Comparison of ENCODE assay signal across 22 cellular contexts in genomic region chr3:143753456-143753855, GRCh38.
"Had no signal": no experiment of that assay in that cellular context is flagged by ENCODE, and none has a peak within 500 bp of the region (broad histone marks: within the 10 kb centered on the region; RNA-seq: fewer than 3 reads in every experiment).

No MANE protein-coding gene starts in this region.

- H3K36me3 ChIP-seq: colonic mucosa, lower lobe of right lung, pancreas, sigmoid colon, thoracic aorta had no signal

- H3K9me3 Mint-ChIP-seq: activated T-cell treated with anti-CD3 and anti-CD28 coated beads, Interleukin-2, amount 50 U/mL, for 4 hours; central memory CD8-positive, alpha-beta T cell; stimulated activated effector memory CD8-positive, alpha-beta T cell treated with anti-CD3 and anti-CD28 coated beads, Interleukin-12 subunit alpha, Interleukin-12 subunit beta, amount 100 ng/mL, for 72 hours; T-helper 2 cell treated with Interferon-gamma antibody and Interleukin-4, amounts not matched to agents 5 μg/mL and 100 μg/mL, for 36 hours had no signal

- H3K4me3 ChIP-seq: colonic mucosa, lower lobe of right lung, pancreas, sigmoid colon, thoracic aorta had no signal

- H3K9me3 ChIP-seq: colonic mucosa, lower lobe of right lung, pancreas, sigmoid colon, thoracic aorta had no signal

- H3K27ac Mint-ChIP-seq: activated CD8-positive, alpha-beta T cell treated with anti-CD3 and anti-CD28 coated beads, Interleukin-2, amount 10 ng/mL, durations not matched to agents 7 days and 5 days; stimulated activated effector memory CD8-positive, alpha-beta T cell treated with anti-CD3 and anti-CD28 coated beads, Interleukin-12 subunit alpha, Interleukin-12 subunit beta, amount 100 ng/mL, for 72 hours; T-helper 2 cell treated with Interferon-gamma antibody and Interleukin-4, amounts not matched to agents 5 μg/mL and 100 μg/mL, for 36 hours had no signal

- H3K4me1 ChIP-seq: colonic mucosa, pancreas had no signal

- H3K27me3 Mint-ChIP-seq: activated CD4-positive, alpha-beta T cell treated with anti-CD3 and anti-CD28 coated beads, Interleukin-2, amount 10 ng/mL, durations not matched to agents 7 days and 5 days; central memory CD8-positive, alpha-beta T cell had no signal

- ATAC-seq: activated CD8-positive, alpha-beta T cell treated with anti-CD3 and anti-CD28 coated beads, Interleukin-2, amount 10 ng/mL, durations not matched to agents 7 days and 5 days; activated T-cell treated with anti-CD3 and anti-CD28 coated beads, Interleukin-2, amount 50 U/mL, for 4 hours; left colon; lower lobe of right lung; pancreas; stimulated activated effector memory CD8-positive, alpha-beta T cell treated with anti-CD3 and anti-CD28 coated beads, Interleukin-12 subunit alpha, Interleukin-12 subunit beta, amount 100 ng/mL, for 72 hours had no signal

- DNase-seq: activated CD4-positive, alpha-beta T cell treated with anti-CD3 and anti-CD28 coated beads, Interleukin-2, amount 10 ng/mL, durations not matched to agents 7 days and 5 days; activated CD4-positive, CD25-positive, alpha-beta regulatory T cell; activated CD8-positive, alpha-beta memory T cell treated with anti-CD3 and anti-CD28 coated beads, Interleukin-2, amount 50 U/mL, for 4 hours; activated CD8-positive, alpha-beta T cell treated with anti-CD3 and anti-CD28 coated beads, Interleukin-2, amount 10 ng/mL, durations not matched to agents 7 days and 5 days; activated gamma-delta T cell; activated T-cell treated with anti-CD3 and anti-CD28 coated beads, Interleukin-2, amount 50 U/mL, for 4 hours; anterior cingulate cortex; colonic mucosa; erythroblast; foreskin melanocyte; glutamatergic neuron; hippocampal formation; left colon; lower lobe of right lung; pancreas; sigmoid colon; stimulated activated CD4-positive, alpha-beta T cell treated with anti-CD3 and anti-CD28 coated beads, Interleukin-4, amount 100 ng/mL, for 24 hours; SW 1271 had no signal

- H3K27ac ChIP-seq: colonic mucosa, lower lobe of right lung, pancreas, sigmoid colon, thoracic aorta had no signal

- H3K27me3 ChIP-seq: colonic mucosa, pancreas, sigmoid colon had no signal

- H3K4me3 Mint-ChIP-seq: activated CD4-positive, alpha-beta T cell treated with anti-CD3 and anti-CD28 coated beads, Interleukin-2, amount 10 ng/mL, durations not matched to agents 7 days and 5 days; activated CD8-positive, alpha-beta T cell treated with anti-CD3 and anti-CD28 coated beads, Interleukin-2, amount 10 ng/mL, durations not matched to agents 7 days and 5 days; activated T-cell treated with anti-CD3 and anti-CD28 coated beads, Interleukin-2, amount 50 U/mL, for 4 hours; central memory CD8-positive, alpha-beta T cell; stimulated activated effector memory CD8-positive, alpha-beta T cell treated with anti-CD3 and anti-CD28 coated beads, Interleukin-12 subunit alpha, Interleukin-12 subunit beta, amount 100 ng/mL, for 72 hours; T-helper 2 cell treated with Interferon-gamma antibody and Interleukin-4, amounts not matched to agents 5 μg/mL and 100 μg/mL, for 36 hours had no signal

- H3K36me3 Mint-ChIP-seq: stimulated activated effector memory CD8-positive, alpha-beta T cell treated with anti-CD3 and anti-CD28 coated beads, Interleukin-12 subunit alpha, Interleukin-12 subunit beta, amount 100 ng/mL, for 72 hours had no signal
